In genomic region chr21:27206368-27206982, GRCh38 we compare ENCODE assay signal across 16 cellular contexts.
DNase-seq lines count a peak whose midpoint lies in the region; TF ChIP-seq lines count a peak whose summit lies in the region.
"Had no signal": no experiment of that assay in that cellular context is flagged by ENCODE, and none has a peak within 500 bp of the region (broad histone marks: within the 10 kb centered on the region; RNA-seq: fewer than 3 reads in every experiment).

No MANE protein-coding gene starts in this region.

- H3K4me3 ChIP-seq in GM23248 (no peak overlapping the region), SK-N-SH (ENCODE audit: low read depth in 2 of 2, low read length in 1 of 2) (no peak overlapping the region)
- H3K4me3 ChIP-seq: HAP-1, pancreas had no signal

- H3K79me2 ChIP-seq in GM23248 (ENCODE audit: insufficient read depth) (no peaks in the 10 kb centered on the region), SK-N-SH (ENCODE audit: insufficient read depth) (no peaks in the 10 kb centered on the region)

- no peaks in the 10 kb centered on the region for H4K20me1 ChIP-seq in GM23248 (ENCODE audit: insufficient read depth)
- H4K20me1 ChIP-seq in SK-N-SH (ENCODE audit: insufficient read depth), result no peaks in the 10 kb centered on the region

- H3K4me2 ChIP-seq in GM23248 (ENCODE audit: unreplicated experiment) (no peak overlapping the region), SK-N-SH (no peak overlapping the region)

- no peak for TF ChIP-seq RAD21 in SK-N-SH (IDR thresholded peaks at IDR 0.05; ENCODE audit: low read length)

- H3K9me3 ChIP-seq in GM23248 (ENCODE audit: low read depth), result no peaks in the 10 kb centered on the region
- H3K9me3 ChIP-seq in SK-N-SH, result no peaks in the 10 kb centered on the region
- H3K9me3 ChIP-seq: HAP-1, pancreas had no signal

- H2AFZ ChIP-seq in GM23248, result no peak overlapping the region
- peak overlapping the region; percentile 47; the same call in 1 of the 2 replicates for H2AFZ ChIP-seq in SK-N-SH (ENCODE audit: low read depth)

- no peak overlapping the region for H3K27ac ChIP-seq in GM23248
- H3K27ac ChIP-seq in SK-N-SH (ENCODE audit: low read depth in 2 of 2, low read length in 1 of 2), result peak overlapping the region in 1 of 2 experiments; percentile 20; a peak in 2 of 4 replicates
- H3K27ac ChIP-seq: pancreas had no signal

- TF ChIP-seq CTCF in SK-N-SH (IDR thresholded peaks at IDR 0.05), result no peak

- H3K36me3 ChIP-seq in GM23248 (ENCODE audit: low read depth) (no peaks in the 10 kb centered on the region), SK-N-SH (replicated peaks in 1 of 2; ENCODE audit: control insufficient read depth in 1 of 2, insufficient read depth in 2 of 2, low read length in 1 of 2) (no peaks in the 10 kb centered on the region)
- H3K36me3 ChIP-seq: HAP-1, pancreas had no signal

- in situ Hi-C loops in GM23248 (cut with MboI), result no loop called here

- peak in 1 of 2 experiments; percentile 46; a peak in 1 of 4 replicates for TF ChIP-seq EP300 in SK-N-SH (IDR thresholded peaks at IDR 0.05; ENCODE audit: borderline replicate concordance in 1 of 2, low read depth in 1 of 2, low read length in 1 of 2)

- peak; percentile 32 for DNase-seq in GM23248
- DNase-seq in SK-N-SH, result no peak
- peak; percentile 66 for DNase-seq in glomerular visceral epithelial cell (ENCODE audit: extremely low spot score)
- peak; percentile 38 for DNase-seq in renal cortical epithelial cell (ENCODE audit: low read depth)
- DNase-seq in RPMI8226, result no peak
- no peak for DNase-seq in NCI-H2171 (lab: John Stamatoyannopoulos, UW)
- DNase-seq in activated effector memory CD4-positive, alpha-beta T cell treated with anti-CD3 and anti-CD28 coated beads, Interleukin-2, amount 50 U/mL, for 16 hours, result no peak
- DNase-seq: activated CD4-positive, alpha-beta T cell treated with anti-CD3 and anti-CD28 coated beads, Interleukin-2, amount 50 U/mL, for 48 hours; activated naive CD8-positive, alpha-beta T cell treated with anti-CD3 and anti-CD28 coated beads, Interleukin-2, amount 10 ng/mL, durations not matched to agents 7 days and 5 days; activated T-cell treated with anti-CD3 and anti-CD28 coated beads, Interleukin-2, amount 50 U/mL, for 4 hours; caudate nucleus; effector memory CD4-positive, alpha-beta T cell; NCI-H1436 treated with DMSO at 0.1 percent for 48 hours; pancreas; stimulated activated CD4-positive, alpha-beta T cell treated with anti-CD3 and anti-CD28 coated beads, Interleukin-2, amount 100 ng/mL, for 48 hours had no signal

- H3F3A ChIP-seq in GM23248 (ENCODE audit: insufficient read depth), result peaks cover 9% of the 10 kb centered on the region; the same call in 1 of the 2 replicates
- peaks cover 4% of the 10 kb centered on the region for H3F3A ChIP-seq in SK-N-SH (replicated peaks; ENCODE audit: insufficient read depth)

- H3K27me3 ChIP-seq in GM23248 (replicated peaks; ENCODE audit: insufficient read depth) (no peaks in the 10 kb centered on the region), SK-N-SH (ENCODE audit: insufficient read depth) (no peaks in the 10 kb centered on the region)
- H3K27me3 ChIP-seq: pancreas had no signal

- no peaks in the 10 kb centered on the region for H3K9me2 ChIP-seq in GM23248 (ENCODE audit: insufficient read depth)
- H3K9me2 ChIP-seq in SK-N-SH, result no peaks in the 10 kb centered on the region

- POLR2A ChIA-PET in SK-N-SH (lab: Yijun Ruan, JAX), result no interaction called here

- WGBS in GM23248 (ENCODE audit: low coverage in 1 of 2, low lambda C conversion rate in 2 of 2, missing lambda C conversion rate in 2 of 2), 2 experiments, result 73 to 81% methylated on average over 5 of the region's 5 CpGs
- 55% methylated on average over 5 of the region's 5 CpGs for WGBS in SK-N-SH (ENCODE audit: low lambda C conversion rate)

- H3K9ac ChIP-seq in GM23248, result no peak overlapping the region
- no peak overlapping the region for H3K9ac ChIP-seq in SK-N-SH

- CTCF ChIA-PET in SK-N-SH (lab: Yijun Ruan, JAX), result no interaction called here

- peaks cover 20% of the 10 kb centered on the region for H3K4me1 ChIP-seq in GM23248 (ENCODE audit: insufficient read depth)
- no peaks in the 10 kb centered on the region; a peak in 1 of 4 replicates for H3K4me1 ChIP-seq in SK-N-SH (ENCODE audit: control insufficient read depth in 1 of 2, insufficient read depth in 2 of 2, low read depth in 1 of 2, low read length in 1 of 2)
- H3K4me1 ChIP-seq: HAP-1, pancreas had no signal

TF ChIP-seq in SK-N-SH, 30 proteins besides CTCF, POLR2A, EP300 and RAD21:
- TF ChIP-seq GABPA (IDR thresholded peaks at IDR 0.05; ENCODE audit: low read depth) (no peak), ELF1 (IDR thresholded peaks at IDR 0.05) (no peak), PBX3 (IDR thresholded peaks at IDR 0.05) (peak; percentile 7; the same call in 1 of the 2 replicates), TCF12 (IDR thresholded peaks at IDR 0.05) (peak; percentile 40; the same call in 1 of the 2 replicates), SIN3A (IDR thresholded peaks at IDR 0.05; ENCODE audit: borderline replicate concordance, low read depth, low read length) (no peak), SMC3 (IDR thresholded peaks at IDR 0.05; ENCODE audit: low read depth, low read length) (no peak), NRF1 (IDR thresholded peaks at IDR 0.05; ENCODE audit: low read depth, low read length) (no peak), POLR2AphosphoS5 (IDR thresholded peaks at IDR 0.05; ENCODE audit: low read depth, low read length) (peak; percentile 26; the same call in 1 of the 2 replicates), IRF3 (IDR thresholded peaks at IDR 0.05; ENCODE audit: low read depth, low read length) (no peak), GATA2 (CRISPR knock-in tag; IDR thresholded peaks at IDR 0.05) (no peak), MXI1 (IDR thresholded peaks at IDR 0.05; ENCODE audit: low read depth, low read length) (no peak), NFIC (IDR thresholded peaks at IDR 0.05; ENCODE audit: borderline replicate concordance) (no peak)
TF ChIP-seq in SK-N-SH: peak in this region for 3.

Comparison
In these comparisons a context has a peak if more than half of its experiments do, and no peak if none do; other contexts are left out.
1. DNase-seq: peak in GM23248 (single experiment), glomerular visceral epithelial cell (single experiment) and renal cortical epithelial cell (single experiment); none in SK-N-SH (single experiment), RPMI8226 (single experiment), NCI-H2171 (single experiment) and activated effector memory CD4-positive, alpha-beta T cell treated with anti-CD3 and anti-CD28 coated beads, Interleukin-2, amount 50 U/mL, for 16 hours (single experiment).